Comparison of ENCODE assay signal across 8 cellular contexts in genomic region chr20:9609892-9610502, GRCh38.
DNase-seq lines count a peak whose midpoint lies in the region; ATAC-seq and TF ChIP-seq lines count a peak whose summit lies in the region.

No MANE protein-coding gene starts in this region.

- ATAC-seq in GM21367 (IDR thresholded peaks at IDR 0.05; ENCODE audit: unreplicated experiment) (peak; percentile 80), RWPE2 (ENCODE audit: low read depth) (peak; percentile 57; the same call in 2 of the 3 replicates), GM21737 (IDR thresholded peaks at IDR 0.05; ENCODE audit: unreplicated experiment) (no peak)

- H3K4me3 ChIP-seq in MG63 (no peak overlapping the region), RWPE2 (ENCODE audit: severe bottlenecking) (no peak overlapping the region), coronary artery (no peak overlapping the region)

- no peak overlapping the region for H3K27ac ChIP-seq in RWPE2 (ENCODE audit: poor library complexity, severe bottlenecking)
- no peak overlapping the region for H3K27ac ChIP-seq in coronary artery

- DNase-seq in DMS79 (lab: John Stamatoyannopoulos, UW) = peak; percentile 27
- DNase-seq in MG63 = peak; percentile 75
- DNase-seq in RWPE2 (ENCODE audit: low spot score) = no peak
- DNase-seq in coronary artery (ENCODE audit: low spot score) = no peak
- peak; percentile 81 for DNase-seq in midbrain (lab: John Stamatoyannopoulos, UW)
- DNase-seq in ureter (ENCODE audit: low spot score) = peak; percentile 77

- TF ChIP-seq CTCF in RWPE2 (IDR thresholded peaks at IDR 0.05; ENCODE audit: poor library complexity, severe bottlenecking) (peak; percentile 88), coronary artery (IDR thresholded peaks at IDR 0.05) (peak; percentile 54)

- H3K27me3 ChIP-seq in MG63 (peaks cover 5% of the 10 kb centered on the region; the same call in 1 of the 2 replicates), RWPE2 (ENCODE audit: insufficient read depth, poor library complexity, severe bottlenecking) (no peaks in the 10 kb centered on the region)

- H3K9me3 ChIP-seq in MG63 (peaks cover 10% of the 10 kb centered on the region; the same call in 1 of the 2 replicates), RWPE2 (ENCODE audit: severe bottlenecking) (no peaks in the 10 kb centered on the region)

- H3K36me3 ChIP-seq in MG63 (no peaks in the 10 kb centered on the region), RWPE2 (ENCODE audit: low read depth) (no peaks in the 10 kb centered on the region)

- H3K4me1 ChIP-seq in RWPE2 (ENCODE audit: insufficient read depth, poor library complexity, severe bottlenecking) = no peaks in the 10 kb centered on the region

Comparison
In these comparisons a context has a peak if more than half of its experiments do, and no peak if none do; other contexts are left out.
1. DNase-seq: peak in DMS79 (single experiment), MG63 (single experiment), midbrain (single experiment) and ureter (single experiment); none in RWPE2 (single experiment) and coronary artery (single experiment).